In the genomic region with DNA sequence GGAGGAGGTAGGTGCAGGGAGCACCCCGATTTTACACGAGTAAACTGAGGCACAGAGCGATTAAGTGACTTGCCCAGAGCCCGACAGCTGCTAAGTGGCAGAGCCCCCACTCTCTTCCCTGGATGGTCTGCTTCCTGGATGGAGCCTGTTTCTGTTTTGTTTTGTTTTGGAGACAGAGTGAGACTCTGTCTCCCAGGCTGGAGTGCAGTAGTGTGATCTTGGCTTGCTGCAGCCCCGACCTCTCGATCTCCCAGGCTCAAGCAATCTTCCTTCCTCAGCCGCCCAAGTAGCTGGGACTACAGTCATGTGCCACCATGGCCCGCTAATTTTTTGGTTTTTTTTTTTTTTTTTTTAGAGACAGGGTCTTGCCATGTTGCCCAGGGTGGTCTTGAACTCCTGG, we compare ENCODE assay signal across 27 cellular contexts. TPM values are rescaled to one million over a fixed set of nuclear protein-coding genes. Genes with fewer than 3 reads are reported as not detected.
DNase-seq lines count a peak whose midpoint lies in the region; ATAC-seq, FAIRE-seq and TF ChIP-seq lines count a peak whose summit lies in the region.
"Had no signal": no experiment of that assay in that cellular context is flagged by ENCODE, and none has a peak within 500 bp of the region (broad histone marks: within the 10 kb centered on the region; RNA-seq: fewer than 3 reads in every experiment).

No MANE protein-coding gene starts in this region.

- H3K27ac Mint-ChIP-seq in endothelial cell (ENCODE audit: unreplicated experiment), result peak overlapping the region; percentile 74
- H3K27ac Mint-ChIP-seq: T-helper 1 cell treated with Interleukin-12 subunit alpha and Interleukin-12 subunit beta and Interleukin-4 antibody, amounts not matched to agents 30 μg/mL and 1 μg/mL, for 36 hours had no signal

- H3K27ac ChIP-seq in HEK293 (ENCODE audit: extremely low read depth, low read depth, low read length) (no peak overlapping the region), lower lobe of right lung (peak overlapping the region; percentile 24), skeletal muscle tissue (ENCODE audit: low read depth, low read length) (peak overlapping the region; percentile 12)

- no peak overlapping the region for H3K4me3 ChIP-seq in HEK293 (ENCODE audit: low read depth, low read length)
- no peak overlapping the region for H3K4me3 ChIP-seq in lower lobe of right lung
- H3K4me3 ChIP-seq in skeletal muscle tissue (ENCODE audit: low read length in 3 of 3), result no peak overlapping the region
- H3K4me3 ChIP-seq in foreskin fibroblast (ENCODE audit: low read depth in 1 of 2, low read length in 2 of 2), result no peak overlapping the region
- H3K4me3 ChIP-seq: K562 had no signal

- TF ChIP-seq CTCF in HEK293 (tag by site-specific recombination; IDR thresholded peaks at IDR 0.05) (no peak), endothelial cell (IDR thresholded peaks at IDR 0.05; ENCODE audit: unreplicated experiment) (no peak), lower lobe of right lung (IDR thresholded peaks at IDR 0.05) (no peak), foreskin fibroblast (IDR thresholded peaks at IDR 0.05; ENCODE audit: low read depth, low read length) (no peak)

- ATAC-seq in lower lobe of right lung (peak; percentile 28 to 40), SK-N-SH treated with all-trans-retinoic acid at 6 μM for 48 hours (no peak)
- ATAC-seq: K562; natural killer cell treated with Interleukin-12 subunit alpha and Interleukin-12 subunit beta and Interleukin-15 and Interleukin-18, amount 100 ng/mL, for 72 hours; stimulated activated naive CD8-positive, alpha-beta T cell treated with anti-CD3 and anti-CD28 coated beads, Interleukin-15, amount 100 ng/mL, for 72 hours had no signal

- no peaks in the 10 kb centered on the region for H3K9me3 ChIP-seq in HEK293 (ENCODE audit: control insufficient read depth, insufficient read depth, low read depth, low read length)
- H3K9me3 ChIP-seq in lower lobe of right lung, result no peaks in the 10 kb centered on the region
- no peaks in the 10 kb centered on the region for H3K9me3 ChIP-seq in skeletal muscle tissue (ENCODE audit: control insufficient read depth in 3 of 3, low read length in 3 of 3)

- TF ChIP-seq POLR2A in GM12892 (IDR thresholded peaks at IDR 0.05; ENCODE audit: low read depth, low read length), result no peak

- POLR2A ChIA-PET in HEK293 (lab: Yijun Ruan, JAX), result interaction anchor here (0.6 to 1.2 kb wide), 3 partner anchors 10 to 40 kb away, joined by 3 to 7 read pairs (median 4); no protein-coding TSS in a partner anchor

- no peak overlapping the region for H3K4me3 Mint-ChIP-seq in endothelial cell (ENCODE audit: unreplicated experiment)
- H3K4me3 Mint-ChIP-seq: memory B cell; natural killer cell treated with Interleukin-12 subunit alpha and Interleukin-12 subunit beta and Interleukin-15 and Interleukin-18, amount 100 ng/mL, for 72 hours; stimulated activated naive CD8-positive, alpha-beta T cell treated with anti-CD3 and anti-CD28 coated beads, Interleukin-15, amount 100 ng/mL, for 72 hours; T-helper 1 cell treated with Interleukin-12 subunit alpha and Interleukin-12 subunit beta and Interleukin-4 antibody, amounts not matched to agents 30 μg/mL and 1 μg/mL, for 36 hours had no signal

- DNase-seq in endothelial cell (ENCODE audit: low spot score) (no peak), lower lobe of right lung (no peak), GM12892 (ENCODE audit: insufficient read length) (no peak), foreskin fibroblast (no peak)
- DNase-seq in activated effector memory CD4-positive, alpha-beta T cell treated with anti-CD3 and anti-CD28 coated beads, Interleukin-2, amount 50 U/mL, for 16 hours, result no peak
- DNase-seq: activated CD4-positive, alpha-beta T cell treated with anti-CD3 and anti-CD28 coated beads, Interleukin-2, amount 50 U/mL, for 1 hour; activated CD8-positive, alpha-beta memory T cell treated with anti-CD3 and anti-CD28 coated beads, Interleukin-2, amount 50 U/mL, for 4 hours; activated effector memory CD4-positive, alpha-beta T cell treated with Interleukin-2 at 50 U/mL for 16 hours; C1 segment of cervical spinal cord; GDM1; NCI-H146; NCI-H2227 treated with DMSO at 0.1 percent for 48 hours; NCI-H748 treated with DMSO at 0.1 percent for 48 hours; SIG-M5; small intestine; stimulated activated CD4-positive, alpha-beta T cell treated with anti-CD3 and anti-CD28 coated beads, Interleukin-4, amount 100 ng/mL, for 1 hour; stimulated activated naive CD8-positive, alpha-beta T cell treated with anti-CD3 and anti-CD28 coated beads, Interleukin-15, amount 100 ng/mL, for 72 hours had no signal

- H3K27me3 Mint-ChIP-seq in endothelial cell (ENCODE audit: unreplicated experiment), result peaks cover 8% of the 10 kb centered on the region
- H3K27me3 Mint-ChIP-seq: memory B cell; natural killer cell treated with Interleukin-12 subunit alpha and Interleukin-12 subunit beta and Interleukin-15 and Interleukin-18, amount 100 ng/mL, for 72 hours; stimulated activated naive CD8-positive, alpha-beta T cell treated with anti-CD3 and anti-CD28 coated beads, Interleukin-15, amount 100 ng/mL, for 72 hours had no signal

- intact Hi-C loops in lower lobe of right lung (cut with DNase I), result no loop called here

- peaks cover 12% of the 10 kb centered on the region for H3K36me3 Mint-ChIP-seq in endothelial cell (ENCODE audit: low read depth, unreplicated experiment)
- H3K36me3 Mint-ChIP-seq: natural killer cell treated with Interleukin-12 subunit alpha and Interleukin-12 subunit beta and Interleukin-15 and Interleukin-18, amount 100 ng/mL, for 72 hours had no signal

- peak overlapping the region in 1 of 3 donors; percentile 45 for H3K9ac ChIP-seq in skeletal muscle tissue (ENCODE audit: low read depth in 1 of 3, low read length in 3 of 3)

- H3K27me3 ChIP-seq in lower lobe of right lung (ENCODE audit: low read depth) (no peaks in the 10 kb centered on the region), skeletal muscle tissue (ENCODE audit: control insufficient read depth in 3 of 3, insufficient read depth in 3 of 3, low read length in 3 of 3) (no peaks in the 10 kb centered on the region)

- no peaks in the 10 kb centered on the region for H3K9me3 Mint-ChIP-seq in endothelial cell (ENCODE audit: unreplicated experiment)
- H3K9me3 Mint-ChIP-seq: memory B cell; natural killer cell treated with Interleukin-12 subunit alpha and Interleukin-12 subunit beta and Interleukin-15 and Interleukin-18, amount 100 ng/mL, for 72 hours; stimulated activated naive CD8-positive, alpha-beta T cell treated with anti-CD3 and anti-CD28 coated beads, Interleukin-15, amount 100 ng/mL, for 72 hours; T-helper 1 cell treated with Interleukin-12 subunit alpha and Interleukin-12 subunit beta and Interleukin-4 antibody, amounts not matched to agents 30 μg/mL and 1 μg/mL, for 36 hours had no signal

- H3K4me1 ChIP-seq in HEK293 (ENCODE audit: control insufficient read depth, insufficient read depth, low read length) (0 out of 2 replicates have a peak, but pooled peaks cover 3% of the 10 kb centered on the region), lower lobe of right lung (peaks cover 22% of the 10 kb centered on the region), skeletal muscle tissue (ENCODE audit: control insufficient read depth in 3 of 3, insufficient read depth in 3 of 3, low read length in 3 of 3) (peaks cover 17 to 28% (median 19%) of the 10 kb centered on the region in 3 donors)

- CTCF ChIA-PET in HEK293 (lab: Yijun Ruan, JAX), result interaction anchor here (0.5 to 1.3 kb wide), 6 partner anchors 9 to 143 kb away, joined by 3 to 9 read pairs (median 4); a partner anchor contains a TSS

- FAIRE-seq in GM12892 (lab: Jason Lieb, UNC), result no peak
- FAIRE-seq: bronchial epithelial cell, K562, keratinocyte, small intestine, urothelium cell line had no signal

- peaks cover 23% of the 10 kb centered on the region for H3K4me1 Mint-ChIP-seq in endothelial cell (ENCODE audit: unreplicated experiment)

- H3K36me3 ChIP-seq in HEK293 (ENCODE audit: control insufficient read depth in 2 of 2, insufficient read depth in 1 of 2, low read length in 2 of 2) (peaks cover 0 to 12% of the 10 kb centered on the region in 2 experiments; a peak in 2 of 3 replicates), lower lobe of right lung (no peaks in the 10 kb centered on the region), skeletal muscle tissue (ENCODE audit: control insufficient read depth in 3 of 3, insufficient read depth in 3 of 3, low read length in 3 of 3) (peaks cover 0 to 4% (median 3%) of the 10 kb centered on the region in 3 donors)

TF ChIP-seq in SK-N-SH treated with all-trans-retinoic acid at 6 μM for 48 hours, 23 proteins besides CTCF, POLR2A, EP300 and RAD21 (continues in another document):
- TF ChIP-seq, protein P1, sequence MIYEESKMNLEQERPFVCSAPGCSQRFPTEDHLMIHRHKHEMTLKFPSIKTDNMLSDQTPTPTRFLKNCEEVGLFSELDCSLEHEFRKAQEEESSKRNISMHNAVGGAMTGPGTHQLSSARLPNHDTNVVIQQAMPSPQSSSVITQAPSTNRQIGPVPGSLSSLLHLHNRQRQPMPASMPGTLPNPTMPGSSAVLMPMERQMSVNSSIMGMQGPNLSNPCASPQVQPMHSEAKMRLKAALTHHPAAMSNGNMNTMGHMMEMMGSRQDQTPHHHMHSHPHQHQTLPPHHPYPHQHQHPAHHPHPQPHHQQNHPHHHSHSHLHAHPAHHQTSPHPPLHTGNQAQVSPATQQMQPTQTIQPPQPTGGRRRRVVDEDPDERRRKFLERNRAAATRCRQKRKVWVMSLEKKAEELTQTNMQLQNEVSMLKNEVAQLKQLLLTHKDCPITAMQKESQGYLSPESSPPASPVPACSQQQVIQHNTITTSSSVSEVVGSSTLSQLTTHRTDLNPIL (CRISPR knock-in tag; IDR thresholded peaks at IDR 0.05; ENCODE audit: low read depth), result no peak

RNA-seq across cellular contexts. Expression of a gene that starts 17.3 kb away (rescaled TPM):
- total RNA-seq in endothelial cell (ENCODE audit: unreplicated experiment) (24.1 TPM), lower lobe of right lung (18.3 TPM), skeletal muscle tissue (3.7 TPM)
- 3.3 TPM for polyA plus RNA-seq in GM12892 (2012; ENCODE audit: missing spikeins)

RNA-seq across cellular contexts. Expression of a gene that starts 53.3 kb away (rescaled TPM):
- total RNA-seq in endothelial cell (ENCODE audit: unreplicated experiment) (not detected), lower lobe of right lung (0.89 TPM), skeletal muscle tissue (not detected)
- 0.15 TPM for polyA plus RNA-seq in GM12892 (2012; ENCODE audit: missing spikeins)
- total RNA-seq: bronchial epithelial cell had no signal
- polyA plus RNA-seq: keratinocyte had no signal
